In the genomic region with DNA sequence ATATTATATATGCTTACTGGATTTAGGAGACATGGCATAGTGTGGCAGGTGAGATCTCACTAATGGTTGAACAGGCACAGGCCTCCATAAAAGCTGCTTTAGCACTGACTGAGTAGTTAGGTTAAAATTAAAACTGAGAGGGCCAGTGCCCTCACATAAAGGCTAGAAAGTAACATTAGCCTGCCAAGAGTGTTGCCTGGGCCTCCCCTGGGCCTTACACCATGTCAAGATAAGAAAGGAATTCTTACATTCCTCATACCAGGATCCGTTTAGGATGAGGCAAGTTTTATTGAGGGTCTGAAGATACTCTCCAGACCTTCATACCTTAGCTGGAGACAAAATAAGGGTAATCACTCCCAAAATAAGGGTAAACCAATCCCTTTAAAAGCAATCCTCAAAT, we compare ENCODE assay signal across 13 cellular contexts.
DNase-seq lines count a peak whose midpoint lies in the region; TF ChIP-seq lines count a peak whose summit lies in the region.
"Had no signal": no experiment of that assay in that cellular context is flagged by ENCODE, and none has a peak within 500 bp of the region (broad histone marks: within the 10 kb centered on the region; RNA-seq: fewer than 3 reads in every experiment).

No MANE protein-coding gene starts in this region.

- H3K9ac ChIP-seq in OCI-LY3 (ENCODE audit: low read length), result no peak overlapping the region
- H3K9ac ChIP-seq: BLaER1 had no signal

- TF ChIP-seq CTCF in OCI-LY3 (IDR thresholded peaks at IDR 0.05; ENCODE audit: low read depth, low read length) (no peak), fibroblast of villous mesenchyme (IDR thresholded peaks at IDR 0.05; ENCODE audit: insufficient read depth, low read depth, low read length) (no peak), mesothelial cell of epicardium (IDR thresholded peaks at IDR 0.05; ENCODE audit: unreplicated experiment) (no peak), GM13977 (IDR thresholded peaks at IDR 0.05; ENCODE audit: extremely low read depth, insufficient read depth, missing control alignments) (no peak)

- no peak overlapping the region for H3K4me2 ChIP-seq in OCI-LY3 (ENCODE audit: low read length)
- H3K4me2 ChIP-seq: BLaER1 had no signal

- H3K9me3 Mint-ChIP-seq in mesothelial cell of epicardium, result peaks cover 21% of the 10 kb centered on the region

- no peaks in the 10 kb centered on the region for H4K20me1 ChIP-seq in OCI-LY3 (ENCODE audit: insufficient read depth, low read length)
- H4K20me1 ChIP-seq: BLaER1 had no signal

- H3K79me2 ChIP-seq in OCI-LY3 (ENCODE audit: low read length), result no peaks in the 10 kb centered on the region

- no peak overlapping the region for H3K27ac ChIP-seq in OCI-LY3 (ENCODE audit: low read length)
- H3K27ac ChIP-seq: 22Rv1, BLaER1 had no signal

- no peak overlapping the region for H3K4me3 ChIP-seq in OCI-LY3 (ENCODE audit: low read length)
- no peak overlapping the region for H3K4me3 ChIP-seq in fibroblast of villous mesenchyme (ENCODE audit: low read depth, low read length)
- H3K4me3 ChIP-seq in H7 (ENCODE audit: insufficient read depth, low read depth, low read length), result no peak overlapping the region
- H3K4me3 ChIP-seq: BLaER1 had no signal

- H3K4me1 ChIP-seq in OCI-LY3 (ENCODE audit: low read length), result peaks cover under 1% of the 10 kb centered on the region
- H3K4me1 ChIP-seq: BLaER1 had no signal

- H3K4me1 Mint-ChIP-seq in mesothelial cell of epicardium, result peaks cover 30% of the 10 kb centered on the region

- H3K9me3 ChIP-seq in OCI-LY3 (ENCODE audit: insufficient read depth, low read length), result peaks cover 9% of the 10 kb centered on the region; the same call in 1 of the 2 replicates

- in situ Hi-C loops in GM13977 (cut with MboI; ENCODE audit: low pct_unique_long_range_greater_than_20kb, low sequenced_read_pairs, unreplicated experiment), result no loop called here

- peak; percentile 19 for DNase-seq in DMS 273 (lab: John Stamatoyannopoulos, UW; ENCODE audit: unreplicated experiment)
- DNase-seq in DMS 273 treated with DMSO at 0.1 percent for 48 hours (lab: John Stamatoyannopoulos, UW), result no peak
- DNase-seq in fibroblast of villous mesenchyme (ENCODE audit: low read depth), result peak; percentile 6
- no peak for DNase-seq in mesothelial cell of epicardium (ENCODE audit: low spot score in 2 of 2, unreplicated experiment in 2 of 2)
- no peak for DNase-seq in H7
- no peak for DNase-seq in mucosa of gallbladder (ENCODE audit: low spot score)
- no peak for DNase-seq in GM13977 (ENCODE audit: low spot score)
- DNase-seq: NCI-H1417 treated with DMSO at 0.1 percent for 48 hours, NCI-H2029, NCI-H510A treated with DMSO at 0.1 percent for 48 hours had no signal

- no peaks in the 10 kb centered on the region for H3K36me3 Mint-ChIP-seq in mesothelial cell of epicardium

- H2AFZ ChIP-seq in OCI-LY3 (ENCODE audit: low read depth, low read length), result 0 out of 2 replicates have a peak overlapping the region, but pooled peaks have one; percentile 11

- H3K36me3 ChIP-seq in OCI-LY3 (replicated peaks; ENCODE audit: low read depth, low read length) (no peaks in the 10 kb centered on the region), H7 (replicated peaks; ENCODE audit: control insufficient read depth, insufficient read depth, low read length) (no peaks in the 10 kb centered on the region)
- H3K36me3 ChIP-seq: BLaER1 had no signal

- H3K27me3 ChIP-seq in OCI-LY3 (ENCODE audit: low read depth, low read length) (no peaks in the 10 kb centered on the region), H7 (ENCODE audit: control insufficient read depth, insufficient read depth, low read length) (no peaks in the 10 kb centered on the region)
- H3K27me3 ChIP-seq: BLaER1 had no signal

- H3K4me3 Mint-ChIP-seq in mesothelial cell of epicardium, result no peak overlapping the region

- H3K27me3 Mint-ChIP-seq in mesothelial cell of epicardium (ENCODE audit: low read depth), result no peaks in the 10 kb centered on the region

- H3K27ac Mint-ChIP-seq in mesothelial cell of epicardium, result peak overlapping the region; percentile 40

Comparison
In these comparisons a context has a peak if more than half of its experiments do, and no peak if none do; other contexts are left out.
1. DNase-seq: peak in DMS 273 (single experiment) and fibroblast of villous mesenchyme (single experiment); none in DMS 273 treated with DMSO at 0.1 percent for 48 hours (single experiment), mesothelial cell of epicardium (0 of 2), H7 (single experiment), mucosa of gallbladder (single experiment) and GM13977 (single experiment).